ENCODE assay signal across 14 cellular contexts in genomic region chr6:96816182-96816888, GRCh38. TPM values are rescaled to one million over a fixed set of nuclear protein-coding genes. Genes with fewer than 3 reads are reported as not detected.
DNase-seq lines count a peak whose midpoint lies in the region; TF ChIP-seq lines count a peak whose summit lies in the region.
"Had no signal": no experiment of that assay in that cellular context is flagged by ENCODE, and none has a peak within 500 bp of the region (broad histone marks: within the 10 kb centered on the region; RNA-seq: fewer than 3 reads in every experiment).

No MANE protein-coding gene starts in this region.

- intact Hi-C loops in tibial artery (cut with DNase I; ENCODE audit: low total_unique reads) = no loop called here

- peak overlapping the region; percentile 29 for H2AFZ ChIP-seq in MM.1S (ENCODE audit: low read length)

- WGBS in mesendoderm (ENCODE audit: extremely low coverage, insufficient coverage, low lambda C conversion rate) = no CpG with 5 or more reads among the region's 7 CpGs

- H3K27me3 ChIP-seq in MM.1S (replicated peaks; ENCODE audit: insufficient read depth, low read length) (no peaks in the 10 kb centered on the region), mesendoderm (ENCODE audit: insufficient read depth, low read length, poor library complexity) (no peaks in the 10 kb centered on the region), tibial artery (no peaks in the 10 kb centered on the region)

- H3K4me2 ChIP-seq in MM.1S (ENCODE audit: low read depth, low read length) = peak overlapping the region; percentile 67
- H3K4me2 ChIP-seq in mesendoderm (ENCODE audit: low read length) = no peak overlapping the region

- H4K5ac ChIP-seq in mesendoderm (ENCODE audit: low read length) = no peak overlapping the region

- H3K4me3 ChIP-seq in MM.1S (ENCODE audit: low read length) (peak overlapping the region; percentile 40), mesendoderm (ENCODE audit: low read length) (no peak overlapping the region), tibial artery (peak overlapping the region; percentile 6 to 16)
- H3K4me3 ChIP-seq: prostate gland had no signal

- H2BK15ac ChIP-seq in mesendoderm (replicated peaks; ENCODE audit: low read depth) = no peak overlapping the region

- H4K20me1 ChIP-seq in MM.1S (ENCODE audit: insufficient read depth, low read length) = no peaks in the 10 kb centered on the region

- H3K79me1 ChIP-seq in mesendoderm (ENCODE audit: low read length) = no peaks in the 10 kb centered on the region

- H3K27ac ChIP-seq in MM.1S (ENCODE audit: low read length) = peak overlapping the region; percentile 80
- peak overlapping the region; percentile 90 for H3K27ac ChIP-seq in mesendoderm (ENCODE audit: low read depth, low read length)
- H3K27ac ChIP-seq in tibial artery = peak overlapping the region in 1 of 2 donors; percentile 4
- H3K27ac ChIP-seq: prostate gland had no signal

- H4K8ac ChIP-seq in mesendoderm (ENCODE audit: low read depth, low read length) = no peak overlapping the region

- peaks cover 23% of the 10 kb centered on the region for H3F3A ChIP-seq in MM.1S (ENCODE audit: insufficient read depth, low read length)

- no peak overlapping the region for H2BK5ac ChIP-seq in mesendoderm (ENCODE audit: low read length)

- H3K23ac ChIP-seq in mesendoderm (ENCODE audit: low read length) = no peak overlapping the region

- H3K4ac ChIP-seq in mesendoderm (ENCODE audit: low read depth, low read length) = no peak overlapping the region

- peak overlapping the region; percentile 18 for H3K18ac ChIP-seq in mesendoderm (ENCODE audit: low read length)

- no peak overlapping the region for H2BK120ac ChIP-seq in mesendoderm (ENCODE audit: low read depth, low read length)

- H2AK5ac ChIP-seq in mesendoderm (ENCODE audit: low read length) = no peak overlapping the region

- H3K9me3 ChIP-seq in MM.1S (replicated peaks; ENCODE audit: insufficient read depth, low read length) = no peaks in the 10 kb centered on the region
- no peaks in the 10 kb centered on the region for H3K9me3 ChIP-seq in tibial artery
- H3K9me3 ChIP-seq: prostate gland had no signal

- H3K36me3 ChIP-seq in MM.1S (replicated peaks; ENCODE audit: insufficient read depth, low read length) (no peaks in the 10 kb centered on the region), mesendoderm (ENCODE audit: control insufficient read depth, insufficient read depth, low read length) (no peaks in the 10 kb centered on the region), tibial artery (no peaks in the 10 kb centered on the region)
- H3K36me3 ChIP-seq: prostate gland had no signal

- peaks cover 33% of the 10 kb centered on the region for H3K4me1 ChIP-seq in MM.1S (ENCODE audit: low read length)
- H3K4me1 ChIP-seq in mesendoderm (ENCODE audit: control insufficient read depth, low read depth, low read length) = no peaks in the 10 kb centered on the region
- H3K4me1 ChIP-seq in tibial artery = peaks cover 0 to 50% (median 8%) of the 10 kb centered on the region in 4 donors
- H3K4me1 ChIP-seq: prostate gland had no signal

- no peak for TF ChIP-seq CTCF in MM.1S (IDR thresholded peaks at IDR 0.05; ENCODE audit: low read length)
- no peak for TF ChIP-seq CTCF in tibial artery (IDR thresholded peaks at IDR 0.05)

- peaks cover 50% of the 10 kb centered on the region for H3K79me2 ChIP-seq in MM.1S (ENCODE audit: low read length)
- H3K79me2 ChIP-seq in mesendoderm (ENCODE audit: control insufficient read depth, insufficient read depth, low read length) = no peaks in the 10 kb centered on the region

- no peaks in the 10 kb centered on the region for H3K9me2 ChIP-seq in MM.1S (replicated peaks; ENCODE audit: insufficient read depth, low read length)

- H3K9ac ChIP-seq in MM.1S (ENCODE audit: low read length) = peak overlapping the region; percentile 54
- H3K9ac ChIP-seq in mesendoderm (ENCODE audit: low read length) = peak overlapping the region; percentile 38

- DNase-seq in MM.1S (peak; percentile 85), dedifferentiated amniotic fluid mesenchymal stem cell (ENCODE audit: extremely low spot score) (peak; percentile 34), mesendoderm (peak; percentile 81), tibial artery (no peak), DMS 273 treated with DMSO at 0.1 percent for 48 hours (lab: John Stamatoyannopoulos, UW) (no peak), NCI-H1105 treated with DMSO at 0.1 percent for 48 hours (lab: John Stamatoyannopoulos, UW) (no peak), SHP77 (lab: John Stamatoyannopoulos, UW) (no peak)
- DNase-seq: activated CD8-positive, alpha-beta memory T cell treated with anti-CD3 and anti-CD28 coated beads, Interleukin-2, amount 50 U/mL, for 4 hours; C1 segment of cervical spinal cord; cortex of kidney; DMS79 treated with DMSO at 0.1 percent for 48 hours; NCI-H1092 treated with DMSO at 0.1 percent for 48 hours; stimulated activated CD4-positive, alpha-beta T cell treated with anti-CD3 and anti-CD28 coated beads, Interleukin-2, amount 100 ng/mL, for 24 hours had no signal

- H3K56ac ChIP-seq in mesendoderm (ENCODE audit: low read length) = peak overlapping the region; percentile 58

RNA-seq across cellular contexts. Expression of gene GPR63, which starts 20.9 kb away (rescaled TPM):
- 5.6 TPM for polyA plus RNA-seq in mesendoderm (2013, experiment 1 of 2)
- 5.9 TPM for polyA plus RNA-seq in mesendoderm (2013, experiment 2 of 2)

Comparison
In these comparisons a context has a peak if more than half of its experiments do, and no peak if none do; other contexts are left out.
1. DNase-seq: peak in MM.1S (single experiment), dedifferentiated amniotic fluid mesenchymal stem cell (single experiment) and mesendoderm (single experiment); none in tibial artery (0 of 2), DMS 273 treated with DMSO at 0.1 percent for 48 hours (single experiment), NCI-H1105 treated with DMSO at 0.1 percent for 48 hours (single experiment) and SHP77 (0 of 2).